In genomic region chr2:127259355-127259754, GRCh38 we compare ENCODE assay signal across 14 cellular contexts. TPM values are rescaled to one million over a fixed set of nuclear protein-coding genes. Genes with fewer than 3 reads are reported as not detected.
DNase-seq lines count a peak whose midpoint lies in the region; ATAC-seq and TF ChIP-seq lines count a peak whose summit lies in the region.
"Had no signal": no experiment of that assay in that cellular context is flagged by ENCODE, and none has a peak within 500 bp of the region (broad histone marks: within the 10 kb centered on the region; RNA-seq: fewer than 3 reads in every experiment).

No MANE protein-coding gene starts in this region.

- H3K4me3 ChIP-seq in smooth muscle cell: no peak overlapping the region
- H3K4me3 ChIP-seq: GM23248 had no signal

- no peak overlapping the region for H3K9ac ChIP-seq in smooth muscle cell (ENCODE audit: low read depth)
- H3K9ac ChIP-seq: GM23248 had no signal

- H3K27ac Mint-ChIP-seq in natural killer cell: peak overlapping the region; percentile 42 to 62
- H3K27ac Mint-ChIP-seq in natural killer cell treated with Interleukin-12 subunit alpha and Interleukin-12 subunit beta and Interleukin-15 and Interleukin-18, amount 100 ng/mL, for 72 hours: peak overlapping the region in 1 of 2 donors; percentile 8
- H3K27ac Mint-ChIP-seq in central memory CD8-positive, alpha-beta T cell (ENCODE audit: low read depth): peak overlapping the region; percentile 74
- H3K27ac Mint-ChIP-seq in memory B cell: peak overlapping the region; percentile 2
- peak overlapping the region; percentile 49 for H3K27ac Mint-ChIP-seq in stimulated activated effector memory CD8-positive, alpha-beta T cell treated with anti-CD3 and anti-CD28 coated beads, Interleukin-12 subunit alpha, Interleukin-12 subunit beta, amount 100 ng/mL, for 72 hours

- H3K27ac ChIP-seq in smooth muscle cell (ENCODE audit: low read depth): no peak overlapping the region
- H3K27ac ChIP-seq: C4-2B, GM23248 had no signal

- in situ Hi-C loops in ACHN (cut with HindIII; ENCODE audit: low pct_ligation_motif_present, low pct_unique_long_range_greater_than_20kb, low sequenced_read_pairs): no loop called here

- DNase-seq in natural killer cell (no peak), memory B cell (ENCODE audit: low spot score in 2 of 2) (no peak), smooth muscle cell (lab: John Stamatoyannopoulos, UW; ENCODE audit: unreplicated experiment) (no peak), ACHN (no peak)
- DNase-seq in natural killer cell treated with Interleukin-12 subunit alpha and Interleukin-12 subunit beta and Interleukin-15 and Interleukin-18, amount 100 ng/mL, for 72 hours (ENCODE audit: low spot score): no peak
- DNase-seq in central memory CD8-positive, alpha-beta T cell (ENCODE audit: low spot score in 2 of 2): no peak
- no peak for DNase-seq in stimulated activated effector memory CD8-positive, alpha-beta T cell treated with anti-CD3 and anti-CD28 coated beads, Interleukin-12 subunit alpha, Interleukin-12 subunit beta, amount 100 ng/mL, for 72 hours (ENCODE audit: low spot score in 2 of 2)
- DNase-seq: BE2C; CD4-positive, alpha-beta memory T cell; DMS79 treated with DMSO at 0.1 percent for 48 hours; EL; GM23248 had no signal

- H2AFZ ChIP-seq in smooth muscle cell (ENCODE audit: low read depth): no peak overlapping the region
- H2AFZ ChIP-seq: GM23248 had no signal

- no peaks in the 10 kb centered on the region for H3F3A ChIP-seq in smooth muscle cell (ENCODE audit: low read depth)

- no peaks in the 10 kb centered on the region for H3K27me3 ChIP-seq in smooth muscle cell (ENCODE audit: low read depth)
- H3K27me3 ChIP-seq: BE2C had no signal

- no peak for TF ChIP-seq CTCF in natural killer cell (IDR thresholded peaks at IDR 0.05)
- TF ChIP-seq CTCF in smooth muscle cell (IDR thresholded peaks at IDR 0.05; ENCODE audit: borderline replicate concordance, insufficient read depth, poor library complexity, severe bottlenecking): no peak

- no peak overlapping the region for H3K4me2 ChIP-seq in smooth muscle cell

- no peak overlapping the region for H3K4me3 Mint-ChIP-seq in natural killer cell
- H3K4me3 Mint-ChIP-seq in natural killer cell treated with Interleukin-12 subunit alpha and Interleukin-12 subunit beta and Interleukin-15 and Interleukin-18, amount 100 ng/mL, for 72 hours: no peak overlapping the region
- no peak overlapping the region for H3K4me3 Mint-ChIP-seq in central memory CD8-positive, alpha-beta T cell
- no peak overlapping the region for H3K4me3 Mint-ChIP-seq in memory B cell
- H3K4me3 Mint-ChIP-seq in stimulated activated effector memory CD8-positive, alpha-beta T cell treated with anti-CD3 and anti-CD28 coated beads, Interleukin-12 subunit alpha, Interleukin-12 subunit beta, amount 100 ng/mL, for 72 hours: no peak overlapping the region
- H3K4me3 Mint-ChIP-seq: CD4-positive, alpha-beta memory T cell had no signal

- H3K9me3 ChIP-seq in smooth muscle cell (replicated peaks; ENCODE audit: low read depth): no peaks in the 10 kb centered on the region
- H3K9me3 ChIP-seq: BE2C had no signal

- H3K4me1 ChIP-seq in smooth muscle cell (ENCODE audit: low read depth): no peaks in the 10 kb centered on the region
- H3K4me1 ChIP-seq: BE2C had no signal

- H3K36me3 ChIP-seq in smooth muscle cell (ENCODE audit: low read depth): no peaks in the 10 kb centered on the region
- H3K36me3 ChIP-seq: BE2C had no signal

- WGBS in smooth muscle cell (ENCODE audit: low lambda C conversion rate): 97% methylated on average over 5 of the region's 5 CpGs

- no peaks in the 10 kb centered on the region for H3K27me3 Mint-ChIP-seq in natural killer cell (ENCODE audit: low read depth in 2 of 2)
- H3K27me3 Mint-ChIP-seq in natural killer cell treated with Interleukin-12 subunit alpha and Interleukin-12 subunit beta and Interleukin-15 and Interleukin-18, amount 100 ng/mL, for 72 hours: no peaks in the 10 kb centered on the region
- no peaks in the 10 kb centered on the region for H3K27me3 Mint-ChIP-seq in central memory CD8-positive, alpha-beta T cell
- no peaks in the 10 kb centered on the region for H3K27me3 Mint-ChIP-seq in memory B cell
- H3K27me3 Mint-ChIP-seq: CD4-positive, alpha-beta memory T cell had no signal

- no peaks in the 10 kb centered on the region for H3K79me2 ChIP-seq in smooth muscle cell (ENCODE audit: low read depth)

- ATAC-seq in natural killer cell (no peak), memory B cell (ENCODE audit: low read depth) (no peak)
- no peak for ATAC-seq in natural killer cell treated with Interleukin-12 subunit alpha and Interleukin-12 subunit beta and Interleukin-15 and Interleukin-18, amount 100 ng/mL, for 72 hours
- ATAC-seq in central memory CD8-positive, alpha-beta T cell (replicated peaks; ENCODE audit: extremely low read depth, poor library complexity, severe bottlenecking): no peak
- ATAC-seq in stimulated activated effector memory CD8-positive, alpha-beta T cell treated with anti-CD3 and anti-CD28 coated beads, Interleukin-12 subunit alpha, Interleukin-12 subunit beta, amount 100 ng/mL, for 72 hours: no peak

- intact Hi-C loops in natural killer cell (cut with micrococcal nuclease): no loop called here

- peaks cover 0 to 6% of the 10 kb centered on the region in 2 donors for H3K4me1 Mint-ChIP-seq in natural killer cell
- H3K4me1 Mint-ChIP-seq in natural killer cell treated with Interleukin-12 subunit alpha and Interleukin-12 subunit beta and Interleukin-15 and Interleukin-18, amount 100 ng/mL, for 72 hours (ENCODE audit: low read depth in 2 of 2): peaks cover 0 to 5% of the 10 kb centered on the region in 2 donors
- no peaks in the 10 kb centered on the region for H3K4me1 Mint-ChIP-seq in central memory CD8-positive, alpha-beta T cell
- no peaks in the 10 kb centered on the region for H3K4me1 Mint-ChIP-seq in memory B cell
- H3K4me1 Mint-ChIP-seq in stimulated activated effector memory CD8-positive, alpha-beta T cell treated with anti-CD3 and anti-CD28 coated beads, Interleukin-12 subunit alpha, Interleukin-12 subunit beta, amount 100 ng/mL, for 72 hours: no peaks in the 10 kb centered on the region

- H4K20me1 ChIP-seq in smooth muscle cell (ENCODE audit: low read depth): no peaks in the 10 kb centered on the region

- H3K36me3 Mint-ChIP-seq in natural killer cell: peaks cover 23% of the 10 kb centered on the region
- peaks cover 13% of the 10 kb centered on the region for H3K36me3 Mint-ChIP-seq in natural killer cell treated with Interleukin-12 subunit alpha and Interleukin-12 subunit beta and Interleukin-15 and Interleukin-18, amount 100 ng/mL, for 72 hours
- peaks cover 31% of the 10 kb centered on the region for H3K36me3 Mint-ChIP-seq in central memory CD8-positive, alpha-beta T cell (ENCODE audit: insufficient read depth)
- peaks cover 27% of the 10 kb centered on the region for H3K36me3 Mint-ChIP-seq in memory B cell
- peaks cover 67% of the 10 kb centered on the region for H3K36me3 Mint-ChIP-seq in stimulated activated effector memory CD8-positive, alpha-beta T cell treated with anti-CD3 and anti-CD28 coated beads, Interleukin-12 subunit alpha, Interleukin-12 subunit beta, amount 100 ng/mL, for 72 hours

- H3K9me3 Mint-ChIP-seq in natural killer cell (no peaks in the 10 kb centered on the region), memory B cell (no peaks in the 10 kb centered on the region)
- no peaks in the 10 kb centered on the region for H3K9me3 Mint-ChIP-seq in natural killer cell treated with Interleukin-12 subunit alpha and Interleukin-12 subunit beta and Interleukin-15 and Interleukin-18, amount 100 ng/mL, for 72 hours
- no peaks in the 10 kb centered on the region for H3K9me3 Mint-ChIP-seq in central memory CD8-positive, alpha-beta T cell
- no peaks in the 10 kb centered on the region for H3K9me3 Mint-ChIP-seq in stimulated activated effector memory CD8-positive, alpha-beta T cell treated with anti-CD3 and anti-CD28 coated beads, Interleukin-12 subunit alpha, Interleukin-12 subunit beta, amount 100 ng/mL, for 72 hours
- H3K9me3 Mint-ChIP-seq: CD4-positive, alpha-beta memory T cell had no signal

RNA-seq across cellular contexts. Expression of gene ERCC3, which starts 34.6 kb away (rescaled TPM):
- total RNA-seq in natural killer cell (10 to 100 TPM; 56.3 to 70.0 (median 61.7) TPM), smooth muscle cell (30.9 and 44.4 TPM in 2 replicates)
- total RNA-seq in natural killer cell treated with Interleukin-12 subunit alpha and Interleukin-12 subunit beta and Interleukin-15 and Interleukin-18, amount 100 ng/mL, for 72 hours: 100 to 1,000 TPM in 1 of 2 donors, 10 to 100 TPM in 1; 73.5 to 102 TPM
- polyA plus RNA-seq in smooth muscle cell: 44.3 and 49.5 TPM in 2 replicates

RNA-seq across cellular contexts. Expression of gene CYP27C1, which starts 39.3 kb away (rescaled TPM):
- total RNA-seq in natural killer cell (not detected), smooth muscle cell (1.1 and 2.0 TPM in 2 replicates)
- total RNA-seq in natural killer cell treated with Interleukin-12 subunit alpha and Interleukin-12 subunit beta and Interleukin-15 and Interleukin-18, amount 100 ng/mL, for 72 hours: not detected
- 3.8 and 5.0 TPM in 2 replicates for polyA plus RNA-seq in smooth muscle cell
- total RNA-seq: CD4-positive, alpha-beta memory T cell had no signal
- polyA plus RNA-seq: AG04450; CD4-positive, alpha-beta memory T cell had no signal
